In the genomic region with DNA sequence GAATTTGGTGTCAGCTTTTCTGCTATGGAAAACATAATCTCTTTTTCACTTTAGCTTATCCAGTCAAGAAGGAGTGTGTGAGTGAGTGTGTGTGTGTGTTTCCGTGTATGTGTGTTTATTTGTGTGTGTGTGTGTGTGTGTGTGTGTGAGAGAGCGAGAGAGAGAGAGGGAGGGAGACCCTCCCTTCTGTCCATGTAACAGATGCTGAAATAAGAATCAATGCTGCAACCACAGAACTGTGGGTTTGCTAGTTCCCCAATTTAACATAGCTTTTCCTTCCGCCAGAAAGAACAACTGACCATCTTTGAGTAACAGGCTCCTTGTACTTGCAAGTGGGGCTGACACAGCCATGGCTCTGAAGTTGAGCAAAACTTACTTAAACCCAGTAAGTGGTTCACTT, we compare ENCODE assay signal across 8 cellular contexts. TPM values are rescaled to one million over a fixed set of nuclear protein-coding genes. Genes with fewer than 3 reads are reported as not detected.
DNase-seq lines count a peak whose midpoint lies in the region; ATAC-seq lines count a peak whose summit lies in the region.

No MANE protein-coding gene starts in this region.

- no peaks in the 10 kb centered on the region for H3K27me3 Mint-ChIP-seq in T-helper 2 cell treated with Interferon-gamma antibody and Interleukin-4, amounts not matched to agents 5 μg/mL and 100 μg/mL, for 36 hours (ENCODE audit: low read depth)

- ATAC-seq in GM19025 (IDR thresholded peaks at IDR 0.05; ENCODE audit: low read depth, unreplicated experiment) = peak; percentile 37
- peak; percentile 38 for ATAC-seq in HG03060 (IDR thresholded peaks at IDR 0.05; ENCODE audit: low read depth, unreplicated experiment)

- H3K9me3 Mint-ChIP-seq in T-helper 2 cell treated with Interferon-gamma antibody and Interleukin-4, amounts not matched to agents 5 μg/mL and 100 μg/mL, for 36 hours = no peaks in the 10 kb centered on the region

- peak overlapping the region; percentile 95 for H3K4me3 Mint-ChIP-seq in T-helper 2 cell treated with Interferon-gamma antibody and Interleukin-4, amounts not matched to agents 5 μg/mL and 100 μg/mL, for 36 hours

- peaks cover 78% of the 10 kb centered on the region for H3K36me3 Mint-ChIP-seq in T-helper 2 cell treated with Interferon-gamma antibody and Interleukin-4, amounts not matched to agents 5 μg/mL and 100 μg/mL, for 36 hours (ENCODE audit: low read depth)

- H3K4me1 Mint-ChIP-seq in T-helper 2 cell treated with Interferon-gamma antibody and Interleukin-4, amounts not matched to agents 5 μg/mL and 100 μg/mL, for 36 hours (ENCODE audit: low read depth) = peaks cover 61% of the 10 kb centered on the region

- no peak for DNase-seq in T-helper 2 cell treated with Interferon-gamma antibody and Interleukin-4, amounts not matched to agents 5 μg/mL and 100 μg/mL, for 36 hours (ENCODE audit: low spot score)
- peak; percentile 83 for DNase-seq in pons (ENCODE audit: low spot score)
- DNase-seq in H4 (ENCODE audit: low spot score) = no peak
- DNase-seq in NCI-H1417 treated with DMSO at 0.1 percent for 48 hours (lab: John Stamatoyannopoulos, UW) = no peak
- no peak for DNase-seq in activated CD4-positive, alpha-beta T cell treated with anti-CD3 and anti-CD28 coated beads, Interleukin-2, amount 50 U/mL, for 4 hours
- no peak for DNase-seq in inferior parietal cortex (ENCODE audit: extremely low spot score)

- H3K27ac Mint-ChIP-seq in T-helper 2 cell treated with Interferon-gamma antibody and Interleukin-4, amounts not matched to agents 5 μg/mL and 100 μg/mL, for 36 hours = peak overlapping the region; percentile 80

RNA-seq across cellular contexts. Expression of gene LCP1, which starts 5.2 kb away (rescaled TPM):
- 66.6 and 77.8 TPM in 2 replicates for total RNA-seq in H4 (2014; rRNA removed; shearing (Covaris generic))

RNA-seq across cellular contexts. Expression of gene LRRC63, which starts 35.0 kb away (rescaled TPM):
- 0.10 TPM in 1 of 2 replicates, not detected in the other for total RNA-seq in H4 (2014; rRNA removed; shearing (Covaris generic))
